8 cellular contexts compared by ENCODE assay signal in genomic region chr6:39302669-39303424, GRCh38. TPM values are rescaled to one million over a fixed set of nuclear protein-coding genes. Genes with fewer than 3 reads are reported as not detected.
DNase-seq lines count a peak whose midpoint lies in the region; ATAC-seq, FAIRE-seq and TF ChIP-seq lines count a peak whose summit lies in the region.

No MANE protein-coding gene starts in this region.

- no peaks in the 10 kb centered on the region for H3K27me3 ChIP-seq in Loucy (ENCODE audit: insufficient read depth, low read length, poor library complexity, severe bottlenecking)
- H3K27me3 ChIP-seq in pancreas: no peaks in the 10 kb centered on the region
- no peaks in the 10 kb centered on the region for H3K27me3 ChIP-seq in thoracic aorta (replicated peaks; ENCODE audit: insufficient read depth)

- 5 to 6% methylated on average over 11 of the region's 11 CpGs for WGBS in pancreas, 2 donors

- peak overlapping the region; percentile 83 for H2AFZ ChIP-seq in Loucy (ENCODE audit: low read length)

- H3K9me3 ChIP-seq in Loucy (ENCODE audit: insufficient read depth, low read depth, low read length) (no peaks in the 10 kb centered on the region), pancreas (no peaks in the 10 kb centered on the region), thoracic aorta (no peaks in the 10 kb centered on the region)

- FAIRE-seq in pancreas (lab: Jason Lieb, UNC): no peak

- H3K36me3 ChIP-seq in Loucy (ENCODE audit: insufficient read depth, low read length) (no peaks in the 10 kb centered on the region), pancreas (no peaks in the 10 kb centered on the region), thoracic aorta (peaks cover 2% of the 10 kb centered on the region)

- no peak overlapping the region for H3K9ac ChIP-seq in Loucy (ENCODE audit: low read depth, low read length, poor library complexity, severe bottlenecking)

- H3K9me2 ChIP-seq in Loucy (replicated peaks; ENCODE audit: low read depth, low read length): no peaks in the 10 kb centered on the region

- intact Hi-C loops in pancreas (cut with DNase I): loop anchor here in 2 of 3 donors (2.0 to 10.0 kb wide), 3 partner anchors 136 to 328 kb away; no protein-coding TSS in a partner anchor

- no peaks in the 10 kb centered on the region for H3K4me1 ChIP-seq in Loucy (ENCODE audit: insufficient read depth, low read length, poor library complexity, severe bottlenecking)
- H3K4me1 ChIP-seq in pancreas: no peaks in the 10 kb centered on the region
- peaks cover 0 to 7% of the 10 kb centered on the region in 2 donors for H3K4me1 ChIP-seq in thoracic aorta (ENCODE audit: control insufficient read depth in 1 of 2, low read depth in 2 of 2)

- TF ChIP-seq CTCF in Loucy (conservative IDR thresholded peaks at IDR 0.05; ENCODE audit: low read length) (peak; percentile 85), pancreas (IDR thresholded peaks at IDR 0.05) (peak; percentile 80 to 92 (median 82)), thoracic aorta (IDR thresholded peaks at IDR 0.05) (peak; percentile 86)

- no peaks in the 10 kb centered on the region for H3F3A ChIP-seq in Loucy (ENCODE audit: low read depth)

- H3K27ac ChIP-seq in pancreas: no peak overlapping the region
- no peak overlapping the region for H3K27ac ChIP-seq in thoracic aorta

- H3K4me3 ChIP-seq in Loucy (ENCODE audit: low read length, poor library complexity, severe bottlenecking) (peak overlapping the region; percentile 46), pancreas (peak overlapping the region in 1 of 4 donors; percentile 5), thoracic aorta (no peak overlapping the region)

- no peaks in the 10 kb centered on the region for H4K20me1 ChIP-seq in Loucy (ENCODE audit: insufficient read depth, low read length, poor library complexity, severe bottlenecking)

- peak overlapping the region; percentile 65 for H3K4me2 ChIP-seq in Loucy (ENCODE audit: low read depth, low read length, poor library complexity, severe bottlenecking)

- peak; percentile 92 for DNase-seq in D341Med (ENCODE audit: low spot score)
- DNase-seq in SK-N-DZ (ENCODE audit: low spot score): peak; percentile 66
- DNase-seq in activated naive CD4-positive, alpha-beta T cell treated with Interleukin-2 at 50 U/mL for 16 hours: peak; percentile 88
- peak; percentile 65 for DNase-seq in glomerular visceral epithelial cell (ENCODE audit: extremely low spot score)
- DNase-seq in pancreas: peak; percentile 70 to 95 (median 87)
- DNase-seq in thoracic aorta (ENCODE audit: low spot score): no peak

- ATAC-seq in GM21576 (IDR thresholded peaks at IDR 0.05; ENCODE audit: unreplicated experiment) (peak; percentile 71), pancreas (peak; percentile 91 to 99 (median 98)), thoracic aorta (ENCODE audit: insufficient number of reproducible peaks, low FRiP score, low read depth) (peak; percentile 57)

- no peaks in the 10 kb centered on the region for H3K79me2 ChIP-seq in Loucy (ENCODE audit: insufficient read depth, low read length)

RNA-seq across cellular contexts. Expression of gene KCNK17, which starts 11.4 kb away (rescaled TPM):
- not detected in 2 replicates for polyA plus RNA-seq in SK-N-DZ (2014; cell fraction: cytosol; rRNA removed)
- not detected in 2 replicates for polyA plus RNA-seq in SK-N-DZ (2014; cell fraction: nucleus; rRNA removed)
- total RNA-seq in pancreas (1 to 10 TPM in 4 of 6 donors, under 1 TPM in 2; 0.84 to 2.6 (median 1.0) TPM), thoracic aorta (10 to 100 TPM; 11.6 to 20.9 TPM)
- polyA plus RNA-seq in pancreas: 10 to 100 TPM in 1 of 2 donors, 1 to 10 TPM in 1; 3.7 to 44.0 TPM

RNA-seq across cellular contexts. Expression of gene KCNK16, which starts 19.7 kb away (rescaled TPM):
- not detected in 2 replicates for polyA plus RNA-seq in SK-N-DZ (2014; cell fraction: cytosol; rRNA removed)
- not detected in 2 replicates for polyA plus RNA-seq in SK-N-DZ (2014; cell fraction: nucleus; rRNA removed)
- total RNA-seq in pancreas (10 to 100 TPM in 1 of 6 donors, 1 to 10 TPM in 5; 1.7 to 12.7 (median 4.3) TPM), thoracic aorta (not detected)
- 100 to 1,000 TPM in 1 of 2 donors, 10 to 100 TPM in 1; 18.7 to 121 TPM for polyA plus RNA-seq in pancreas
